17 cellular contexts compared by ENCODE assay signal in the genomic region with DNA sequence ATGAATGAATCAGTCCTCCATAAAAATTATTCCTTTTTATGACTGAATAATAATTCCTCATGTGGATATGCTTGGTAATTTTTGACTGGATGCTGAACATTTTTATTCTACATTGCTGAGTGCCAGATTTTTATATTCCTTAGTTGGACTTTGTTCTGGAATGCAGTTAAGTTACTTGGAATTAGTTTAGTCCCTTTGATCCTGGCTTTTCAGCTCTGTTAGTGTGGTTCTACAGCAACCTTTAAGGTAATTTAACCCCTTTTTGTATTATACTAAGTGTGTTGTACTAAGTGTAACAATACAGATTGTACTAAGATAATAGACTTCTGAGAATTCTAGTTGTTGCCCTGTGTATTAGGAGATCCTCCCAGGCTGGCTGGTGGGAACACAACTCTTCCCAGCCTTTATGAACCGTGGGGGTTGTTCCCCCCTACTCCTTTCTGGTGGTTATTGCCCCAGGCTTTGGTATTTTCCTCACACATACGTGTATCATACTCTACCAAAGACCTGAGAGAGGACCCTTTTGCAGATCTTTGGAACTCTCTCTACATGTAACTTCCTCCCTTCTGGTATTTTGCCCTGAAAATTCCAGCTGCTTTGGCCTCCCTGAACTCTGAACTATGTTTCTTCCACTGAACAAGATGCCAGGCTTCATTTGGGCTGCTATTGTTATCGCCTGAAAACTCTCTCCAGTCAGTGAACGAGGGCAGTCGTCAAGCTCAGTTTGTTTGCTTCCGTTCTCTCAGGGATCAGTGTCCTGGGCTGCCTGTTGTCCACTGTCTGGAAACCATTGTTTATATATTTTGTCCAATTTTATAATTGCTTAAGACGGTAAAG.
"Had no signal": no experiment of that assay in that cellular context is flagged by ENCODE, and none has a peak within 500 bp of the region (broad histone marks: within the 10 kb centered on the region; RNA-seq: fewer than 3 reads in every experiment).

No MANE protein-coding gene starts in this region.

- H3K4me2 ChIP-seq: smooth muscle cell had no signal

- H3K36me3 ChIP-seq: brain microvascular endothelial cell had no signal

- H3K27me3 ChIP-seq: brain microvascular endothelial cell, left lung, upper lobe of right lung had no signal

- H3K9me3 ChIP-seq: left lung, upper lobe of right lung had no signal

- H3K27ac ChIP-seq: brain microvascular endothelial cell, epithelial cell of prostate, left lung, upper lobe of right lung had no signal

- H3K27me3 Mint-ChIP-seq: activated B cell treated with CpG ODN at 0.5 μM for 24 hours; activated CD4-positive, alpha-beta T cell treated with anti-CD3 and anti-CD28 coated beads, Interleukin-2, amount 10 ng/mL, durations not matched to agents 24 days and 14 days; central memory CD8-positive, alpha-beta T cell; effector memory CD8-positive, alpha-beta T cell; naive thymus-derived CD8-positive, alpha-beta T cell; progenitor cell of endocrine pancreas; stimulated activated naive CD8-positive, alpha-beta T cell treated with anti-CD3 and anti-CD28 coated beads, Interleukin-15, amount 100 ng/mL, for 72 hours had no signal

- H3K9me3 Mint-ChIP-seq: activated B cell treated with CpG ODN at 0.5 μM for 24 hours; activated CD4-positive, alpha-beta T cell treated with anti-CD3 and anti-CD28 coated beads, Interleukin-2, amount 10 ng/mL, durations not matched to agents 24 days and 14 days; central memory CD8-positive, alpha-beta T cell; effector memory CD8-positive, alpha-beta T cell; naive thymus-derived CD8-positive, alpha-beta T cell; stimulated activated naive CD8-positive, alpha-beta T cell treated with anti-CD3 and anti-CD28 coated beads, Interleukin-15, amount 100 ng/mL, for 72 hours had no signal

- H3K4me3 Mint-ChIP-seq: activated B cell treated with CpG ODN at 0.5 μM for 24 hours; activated CD4-positive, alpha-beta T cell treated with anti-CD3 and anti-CD28 coated beads, Interleukin-2, amount 10 ng/mL, durations not matched to agents 24 days and 14 days; central memory CD8-positive, alpha-beta T cell; effector memory CD8-positive, alpha-beta T cell; naive thymus-derived CD8-positive, alpha-beta T cell; stimulated activated naive CD8-positive, alpha-beta T cell treated with anti-CD3 and anti-CD28 coated beads, Interleukin-15, amount 100 ng/mL, for 72 hours had no signal

- H3K4me1 Mint-ChIP-seq: activated B cell treated with CpG ODN at 0.5 μM for 24 hours; activated CD4-positive, alpha-beta T cell treated with anti-CD3 and anti-CD28 coated beads, Interleukin-2, amount 10 ng/mL, durations not matched to agents 24 days and 14 days; central memory CD8-positive, alpha-beta T cell; stimulated activated naive CD8-positive, alpha-beta T cell treated with anti-CD3 and anti-CD28 coated beads, Interleukin-15, amount 100 ng/mL, for 72 hours had no signal

- H3K27ac Mint-ChIP-seq: activated B cell treated with CpG ODN at 0.5 μM for 24 hours; activated CD4-positive, alpha-beta T cell treated with anti-CD3 and anti-CD28 coated beads, Interleukin-2, amount 10 ng/mL, durations not matched to agents 24 days and 14 days; effector memory CD8-positive, alpha-beta T cell; progenitor cell of endocrine pancreas had no signal

- H3K4me1 ChIP-seq: left lung, upper lobe of right lung had no signal

- DNase-seq: activated B cell treated with CpG ODN at 0.5 μM for 24 hours; activated CD4-positive, alpha-beta T cell treated with anti-CD3 and anti-CD28 coated beads, Interleukin-2, amount 10 ng/mL, durations not matched to agents 24 days and 14 days; activated naive CD4-positive, alpha-beta T cell; anterior cingulate cortex; brain microvascular endothelial cell; effector memory CD8-positive, alpha-beta T cell; head of caudate nucleus; left lung; naive thymus-derived CD8-positive, alpha-beta T cell; right cardiac atrium; stimulated activated naive CD8-positive, alpha-beta T cell treated with anti-CD3 and anti-CD28 coated beads, Interleukin-15, amount 100 ng/mL, for 72 hours; T-helper 2 cell; upper lobe of right lung had no signal

- ATAC-seq: effector memory CD8-positive, alpha-beta T cell; left lung; naive thymus-derived CD8-positive, alpha-beta T cell; right cardiac atrium; stimulated activated naive CD8-positive, alpha-beta T cell treated with anti-CD3 and anti-CD28 coated beads, Interleukin-15, amount 100 ng/mL, for 72 hours; upper lobe of right lung had no signal

- H3K4me3 ChIP-seq: left lung, smooth muscle cell, upper lobe of right lung had no signal
